17 cellular contexts compared by ENCODE assay signal in the genomic region with DNA sequence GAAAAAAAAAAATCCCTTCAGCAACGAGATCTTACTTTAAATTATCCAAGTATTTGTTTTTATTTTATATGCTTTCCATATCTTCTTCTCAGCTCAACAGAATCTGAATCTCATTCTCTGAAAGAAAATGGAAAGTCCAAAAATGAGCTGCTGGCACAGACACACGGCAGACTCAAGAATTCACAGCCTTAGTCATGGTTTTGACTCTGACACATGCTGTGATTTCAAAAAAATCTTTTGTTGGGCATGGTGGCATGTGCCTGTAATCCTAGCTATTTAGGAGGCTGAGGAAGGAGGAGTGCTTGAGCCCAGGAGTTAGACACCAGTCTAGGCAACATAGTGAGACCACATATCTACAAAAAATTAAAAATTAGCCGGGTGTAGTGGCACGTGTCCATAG.
DNase-seq lines count a peak whose midpoint lies in the region; ATAC-seq and TF ChIP-seq lines count a peak whose summit lies in the region.
"Had no signal": no experiment of that assay in that cellular context is flagged by ENCODE, and none has a peak within 500 bp of the region (broad histone marks: within the 10 kb centered on the region; RNA-seq: fewer than 3 reads in every experiment).

No MANE protein-coding gene starts in this region.

- H3K4me3 ChIP-seq in GM23338 = no peak overlapping the region
- H3K4me3 ChIP-seq in adipocyte (ENCODE audit: low read length) = no peak overlapping the region
- H3K4me3 ChIP-seq in fibroblast of pulmonary artery (replicated peaks; ENCODE audit: low read depth, low read length) = no peak overlapping the region
- H3K4me3 ChIP-seq: thyroid gland had no signal

- H3K9me3 ChIP-seq in adipocyte (ENCODE audit: control insufficient read depth, low read length) = no peaks in the 10 kb centered on the region
- H3K9me3 ChIP-seq: thyroid gland had no signal

- ATAC-seq in GM23338 (no peak), GM18907 (IDR thresholded peaks at IDR 0.05; ENCODE audit: unreplicated experiment) (no peak), HG02938 (IDR thresholded peaks at IDR 0.05; ENCODE audit: unreplicated experiment) (no peak)
- ATAC-seq: activated CD4-positive, CD25-positive, alpha-beta regulatory T cell treated with anti-CD3 and anti-CD28 coated beads, Interleukin-2, amount 50 U/mL, for 24 hours; CD8-positive, alpha-beta T cell; esophagus mucosa had no signal

- no peaks in the 10 kb centered on the region for H3K27me3 ChIP-seq in GM23338 (ENCODE audit: insufficient read depth)
- H3K27me3 ChIP-seq in adipocyte (replicated peaks; ENCODE audit: control insufficient read depth, insufficient read depth, low read length) = no peaks in the 10 kb centered on the region
- H3K27me3 ChIP-seq: thyroid gland had no signal

- no peak overlapping the region for H3K4me3 Mint-ChIP-seq in GM23338
- H3K4me3 Mint-ChIP-seq: CD8-positive, alpha-beta T cell had no signal

- H3K27ac ChIP-seq in GM23338 (ENCODE audit: low read depth) = no peak overlapping the region
- H3K27ac ChIP-seq: thyroid gland had no signal

- peaks cover 15% of the 10 kb centered on the region; the same call in 2 of the 3 replicates for H3K36me3 Mint-ChIP-seq in GM23338 (ENCODE audit: low read depth)
- H3K36me3 Mint-ChIP-seq: CD8-positive, alpha-beta T cell had no signal

- no peak overlapping the region for H3K9ac ChIP-seq in adipocyte (ENCODE audit: low read length)

- H3F3A ChIP-seq in GM23338 (replicated peaks; ENCODE audit: low read depth) = no peaks in the 10 kb centered on the region

- H3K27me3 Mint-ChIP-seq in GM23338 (ENCODE audit: insufficient read depth, low read depth, poor library complexity) = no peaks in the 10 kb centered on the region

- DNase-seq in GM23338 (ENCODE audit: low spot score) = no peak
- DNase-seq in adipocyte (ENCODE audit: low read depth) = peak; percentile 60
- DNase-seq in fibroblast of pulmonary artery (ENCODE audit: low read depth) = peak; percentile 18
- DNase-seq in NCI-H524 treated with DMSO at 0.1 percent for 48 hours (lab: John Stamatoyannopoulos, UW) = no peak
- DNase-seq in posterior cingulate gyrus = no peak
- DNase-seq: activated effector memory CD4-positive, alpha-beta T cell treated with anti-CD3 and anti-CD28 coated beads, Interleukin-2, amount 50 U/mL, for 16 hours; CD8-positive, alpha-beta T cell; DND-41; left cardiac atrium; NCI-H187; SHP77 treated with DMSO at 0.1 percent for 48 hours; T-helper 2 cell; thyroid gland had no signal

- peak overlapping the region; percentile 61; the same call in 1 of the 2 replicates for H3K27ac Mint-ChIP-seq in GM23338
- H3K27ac Mint-ChIP-seq: CD8-positive, alpha-beta T cell had no signal

- H3K4me2 ChIP-seq in GM23338 = no peak overlapping the region

- H3K36me3 ChIP-seq in GM23338 (ENCODE audit: insufficient read depth) = no peaks in the 10 kb centered on the region
- H3K36me3 ChIP-seq in adipocyte (ENCODE audit: control insufficient read depth, insufficient read depth, low read length, severe bottlenecking) = peaks cover 13% of the 10 kb centered on the region
- H3K36me3 ChIP-seq: thyroid gland had no signal

- peaks cover 36% of the 10 kb centered on the region for H3K4me1 Mint-ChIP-seq in GM23338

- H4K20me1 ChIP-seq in GM23338 (replicated peaks; ENCODE audit: insufficient read depth) = peaks cover 5% of the 10 kb centered on the region; the same call in 1 of the 2 replicates

- H3K79me2 ChIP-seq in GM23338 (replicated peaks; ENCODE audit: insufficient read depth) = no peaks in the 10 kb centered on the region; the same call in 1 of the 2 replicates

- intact Hi-C loops in posterior cingulate gyrus (cut with DNase I) = no loop called here

- H3K9me3 Mint-ChIP-seq in GM23338 = no peaks in the 10 kb centered on the region

- no peaks in the 10 kb centered on the region for H3K9me2 ChIP-seq in GM23338 (ENCODE audit: insufficient read depth)

- H3K4me1 ChIP-seq in GM23338 (ENCODE audit: insufficient read depth) (peaks cover 14% of the 10 kb centered on the region), adipocyte (ENCODE audit: control insufficient read depth, insufficient read depth, low read length) (peaks cover 11% of the 10 kb centered on the region)

- no peak for TF ChIP-seq CTCF in GM23338 (conservative IDR thresholded peaks at IDR 0.05; ENCODE audit: low read depth in 2 of 2)
- no peak for TF ChIP-seq CTCF in fibroblast of pulmonary artery (IDR thresholded peaks at IDR 0.05; ENCODE audit: low read length, missing control alignments)

- no peak overlapping the region for H2AFZ ChIP-seq in GM23338

TF ChIP-seq in GM23338, 12 proteins besides CTCF, POLR2A, EP300 and RAD21:
- TF ChIP-seq ZNF462 (CRISPR knock-in tag; IDR thresholded peaks at IDR 0.05) (no peak), EZH2phosphoT487 (IDR thresholded peaks at IDR 0.05; ENCODE audit: unreplicated experiment) (no peak), EZH2 (IDR thresholded peaks at IDR 0.05; ENCODE audit: low read depth, unreplicated experiment) (no peak), NANOG (IDR thresholded peaks at IDR 0.05; ENCODE audit: borderline replicate concordance) (no peak), CREB1 (CRISPR knock-in tag; IDR thresholded peaks at IDR 0.05; ENCODE audit: low read depth) (no peak), ZNF114 (CRISPR knock-in tag; IDR thresholded peaks at IDR 0.05) (no peak), POLR2AphosphoS5 (IDR thresholded peaks at IDR 0.05; ENCODE audit: low read depth) (no peak), STAT1 (IDR thresholded peaks at IDR 0.05; ENCODE audit: unreplicated experiment) (no peak), ZNF331 (CRISPR knock-in tag; IDR thresholded peaks at IDR 0.05; ENCODE audit: low read depth) (no peak), ETS1 (IDR thresholded peaks at IDR 0.05) (no peak)

Comparison
In these comparisons a context has a peak if more than half of its experiments do, and no peak if none do; other contexts are left out.
1. DNase-seq: peak in adipocyte (single experiment) and fibroblast of pulmonary artery (single experiment); none in GM23338 (single experiment), NCI-H524 treated with DMSO at 0.1 percent for 48 hours (single experiment) and posterior cingulate gyrus (0 of 10).